Comparison of ENCODE assay signal across 19 cellular contexts in the genomic region with DNA sequence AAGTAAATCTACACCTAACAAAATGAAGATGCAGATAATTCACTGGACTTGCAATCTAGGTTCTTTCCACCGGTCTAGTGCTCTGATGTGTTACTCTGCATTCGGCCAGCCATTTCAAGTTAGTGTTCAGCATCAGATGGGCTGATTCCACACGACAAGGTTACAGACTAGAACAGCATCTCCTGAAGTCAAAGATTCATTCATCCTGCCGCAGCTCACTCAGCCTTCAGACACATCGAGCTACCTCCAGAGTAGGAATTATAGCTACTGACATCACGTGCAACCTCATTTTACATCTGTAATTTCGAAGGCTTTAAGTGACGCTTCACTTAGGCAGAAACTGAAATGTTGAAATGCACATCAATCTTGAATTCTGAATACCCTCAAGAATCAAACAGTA.
"Had no signal": no experiment of that assay in that cellular context is flagged by ENCODE, and none has a peak within 500 bp of the region (broad histone marks: within the 10 kb centered on the region; RNA-seq: fewer than 3 reads in every experiment).

No MANE protein-coding gene starts in this region.

- H3K36me3 ChIP-seq: esophagus muscularis mucosa, gastrocnemius medialis, sigmoid colon, stomach, thoracic aorta, transverse colon had no signal

- DNase-seq: effector memory CD8-positive, alpha-beta T cell; gastrocnemius medialis; glutamatergic neuron; islet precursor cell; left cardiac atrium; left ventricle myocardium superior; mesendoderm; naive B cell; posterior cingulate gyrus; sigmoid colon; small intestine; stimulated activated CD4-positive, alpha-beta T cell treated with anti-CD3 and anti-CD28 coated beads, Interleukin-12 subunit alpha, Interleukin-12 subunit beta, amount 100 ng/mL, for 4 hours; stimulated activated naive CD4-positive, alpha-beta T cell; stomach; substantia nigra; transverse colon had no signal

- ATAC-seq: effector memory CD8-positive, alpha-beta T cell; gastrocnemius medialis; left cardiac atrium; left ventricle myocardium superior had no signal

- H3K27ac ChIP-seq: esophagus muscularis mucosa, gastrocnemius medialis, sigmoid colon, stomach, transverse colon had no signal

- H3K9me3 ChIP-seq: esophagus muscularis mucosa, gastrocnemius medialis, sigmoid colon, stomach, thoracic aorta, transverse colon had no signal

- H3K4me3 ChIP-seq: esophagus muscularis mucosa, gastrocnemius medialis, lung, sigmoid colon, stomach, thoracic aorta, transverse colon had no signal

- H3K27me3 ChIP-seq: esophagus muscularis mucosa, gastrocnemius medialis, sigmoid colon, stomach, transverse colon had no signal
